Comparison of ENCODE assay signal across 26 cellular contexts in genomic region chr14:95337052-95337595, GRCh38.
"Had no signal": no experiment of that assay in that cellular context is flagged by ENCODE, and none has a peak within 500 bp of the region (broad histone marks: within the 10 kb centered on the region; RNA-seq: fewer than 3 reads in every experiment).

No MANE protein-coding gene starts in this region.

- H3K36me3 ChIP-seq: colonic mucosa, esophagus squamous epithelium, ovary, tibial artery had no signal

- H2AFZ ChIP-seq: hepatocyte had no signal

- H3K79me2 ChIP-seq: hepatocyte had no signal

- ATAC-seq: left lobe of liver; naive thymus-derived CD4-positive, alpha-beta T cell; sciatic nerve; stimulated activated naive CD8-positive, alpha-beta T cell treated with anti-CD3 and anti-CD28 coated beads, Interleukin-15, amount 100 ng/mL, for 72 hours had no signal

- H3K4me3 ChIP-seq: colonic mucosa, esophagus squamous epithelium, hepatocyte, lung, ovary, smooth muscle cell, tibial artery had no signal

- H3K4me2 ChIP-seq: hepatocyte, smooth muscle cell had no signal

- H3K27ac ChIP-seq: colonic mucosa, esophagus squamous epithelium, hepatocyte, ovary, tibial artery had no signal

- FAIRE-seq: endometrium, kidney had no signal

- H3K9me3 ChIP-seq: colonic mucosa, esophagus squamous epithelium, ovary, tibial artery had no signal

- H3K27me3 ChIP-seq: colonic mucosa, ovary, tibial artery had no signal

- DNase-seq: colonic mucosa; dermis blood vessel endothelial cell; effector memory CD4-positive, alpha-beta T cell; erythroblast; esophagus squamous epithelium; foreskin melanocyte; glutamatergic neuron; kidney; mesenchymal stem cell; midbrain; naive thymus-derived CD4-positive, alpha-beta T cell; occipital lobe; ovary; stimulated activated CD4-positive, alpha-beta T cell treated with anti-CD3 and anti-CD28 coated beads, Interleukin-12 subunit alpha, Interleukin-12 subunit beta, amount 100 ng/mL, for 4 hours; stimulated activated CD4-positive, alpha-beta T cell treated with anti-CD3 and anti-CD28 coated beads, Interleukin-1b, Interleukin-23, amount 100 ng/mL, for 48 hours; stimulated activated CD4-positive, alpha-beta T cell treated with anti-CD3 and anti-CD28 coated beads, Interleukin-4, amount 100 ng/mL, for 1 hour; stimulated activated CD8-positive, alpha-beta memory T cell treated with anti-CD3 and anti-CD28 coated beads, Interleukin-4, amount 100 ng/mL, for 48 hours; stimulated activated naive CD4-positive, alpha-beta T cell; stimulated activated naive CD8-positive, alpha-beta T cell treated with anti-CD3 and anti-CD28 coated beads, Interleukin-15, amount 100 ng/mL, for 72 hours; tibial artery had no signal
